8 cellular contexts compared by ENCODE assay signal in the genomic region with DNA sequence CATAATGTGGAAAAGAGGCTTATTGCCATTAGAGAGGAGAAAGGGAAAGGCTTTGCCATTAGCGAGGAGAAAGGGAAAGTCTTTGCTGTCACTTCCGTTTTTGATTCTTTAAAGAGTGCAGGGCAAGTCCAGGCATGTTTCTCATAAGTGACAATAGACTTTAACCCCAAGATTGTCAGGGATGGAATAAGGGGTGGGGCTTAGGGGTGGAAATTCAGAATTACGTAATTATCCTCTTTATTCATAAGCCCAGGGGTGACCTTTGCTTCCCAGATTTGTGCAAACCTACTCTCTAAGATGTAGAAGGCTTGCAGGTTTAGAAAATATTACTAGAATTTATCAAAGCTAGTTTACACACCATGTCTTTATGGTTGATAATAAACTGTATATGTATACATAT. TPM values are rescaled to one million over a fixed set of nuclear protein-coding genes. Genes with fewer than 3 reads are reported as not detected.
A peak's percentile ranks its signal among the peaks of the same experiment; 100 is the strongest.
DNase-seq lines count a peak whose midpoint lies in the region; ATAC-seq and TF ChIP-seq lines count a peak whose summit lies in the region.

No MANE protein-coding gene starts in this region.

- H3K4me3 ChIP-seq in thoracic aorta = no peak overlapping the region

- no peaks in the 10 kb centered on the region for H3K36me3 Mint-ChIP-seq in activated naive CD8-positive, alpha-beta T cell treated with anti-CD3 and anti-CD28 coated beads for 36 hours

- H3K9me3 Mint-ChIP-seq in activated naive CD8-positive, alpha-beta T cell treated with anti-CD3 and anti-CD28 coated beads for 36 hours = no peaks in the 10 kb centered on the region

- no peak for TF ChIP-seq CTCF in thoracic aorta (IDR thresholded peaks at IDR 0.05)

- H3K4me1 ChIP-seq in thoracic aorta (ENCODE audit: control insufficient read depth in 1 of 2, low read depth in 2 of 2) = peaks cover 3 to 16% of the 10 kb centered on the region in 2 donors

- ATAC-seq in thoracic aorta (ENCODE audit: insufficient number of reproducible peaks, low FRiP score, low read depth) = no peak
- ATAC-seq in GM19328 (IDR thresholded peaks at IDR 0.05; ENCODE audit: unreplicated experiment) = no peak

- no peaks in the 10 kb centered on the region for H3K36me3 ChIP-seq in thoracic aorta

- H3K27ac ChIP-seq in thoracic aorta = peak overlapping the region; percentile 3 to 97

- no peaks in the 10 kb centered on the region for H3K27me3 ChIP-seq in thoracic aorta (replicated peaks; ENCODE audit: insufficient read depth)

- H3K4me3 Mint-ChIP-seq in activated naive CD8-positive, alpha-beta T cell treated with anti-CD3 and anti-CD28 coated beads for 36 hours = no peak overlapping the region

- H3K27ac Mint-ChIP-seq in activated naive CD8-positive, alpha-beta T cell treated with anti-CD3 and anti-CD28 coated beads for 36 hours = no peak overlapping the region

- H3K4me1 Mint-ChIP-seq in activated naive CD8-positive, alpha-beta T cell treated with anti-CD3 and anti-CD28 coated beads for 36 hours = peaks cover 17% of the 10 kb centered on the region

- H3K9me3 ChIP-seq in thoracic aorta = no peaks in the 10 kb centered on the region

- DNase-seq in NCI-H748 (lab: John Stamatoyannopoulos, UW; ENCODE audit: unreplicated experiment) = peak; percentile 59
- no peak for DNase-seq in NCI-H748 treated with DMSO at 0.1 percent for 48 hours (lab: John Stamatoyannopoulos, UW)
- peak; percentile 45 for DNase-seq in RPMI8226
- DNase-seq in fibroblast of peridontal ligament (ENCODE audit: extremely low read depth) = peak; percentile 35
- DNase-seq in thoracic aorta (ENCODE audit: low spot score) = no peak
- DNase-seq in NCI-H1436 treated with DMSO at 0.1 percent for 48 hours (lab: John Stamatoyannopoulos, UW) = no peak
- DNase-seq in activated naive CD8-positive, alpha-beta T cell treated with anti-CD3 and anti-CD28 coated beads for 36 hours = no peak

- H3K27me3 Mint-ChIP-seq in activated naive CD8-positive, alpha-beta T cell treated with anti-CD3 and anti-CD28 coated beads for 36 hours = peaks cover 9% of the 10 kb centered on the region

RNA-seq across cellular contexts. Expression of gene PLK2, which starts 2.3 kb away (rescaled TPM):
- total RNA-seq in thoracic aorta = 100 to 1,000 TPM; 126 to 180 TPM
- 1 to 10 TPM; 2.3 to 4.1 TPM for total RNA-seq in activated naive CD8-positive, alpha-beta T cell treated with anti-CD3 and anti-CD28 coated beads for 36 hours

RNA-seq across cellular contexts. Expression of gene GAPT, which starts 29.1 kb away (rescaled TPM):
- 1 to 10 TPM in 1 of 2 donors, under 1 TPM in 1; 0.14 to 1.6 TPM for total RNA-seq in thoracic aorta
- under 1 TPM; 0.22 to 0.23 TPM for total RNA-seq in activated naive CD8-positive, alpha-beta T cell treated with anti-CD3 and anti-CD28 coated beads for 36 hours

Comparison
In these comparisons a context has a peak if more than half of its experiments do, and no peak if none do; other contexts are left out.
1. DNase-seq: peak in NCI-H748 (single experiment), RPMI8226 (single experiment) and fibroblast of peridontal ligament (single experiment); none in NCI-H748 treated with DMSO at 0.1 percent for 48 hours (single experiment), thoracic aorta (single experiment), NCI-H1436 treated with DMSO at 0.1 percent for 48 hours (single experiment) and activated naive CD8-positive, alpha-beta T cell treated with anti-CD3 and anti-CD28 coated beads for 36 hours (single experiment).
2. RNA of gene PLK2, which starts 2.3 kb away (total RNA-seq): 126 to 180 TPM in thoracic aorta; 2.3 to 4.1 TPM in activated naive CD8-positive, alpha-beta T cell treated with anti-CD3 and anti-CD28 coated beads for 36 hours; every median in the first group is over 10 times any median in the second.